In genomic region chr7:1175967-1176851, GRCh38 we compare ENCODE assay signal across 8 cellular contexts. TPM values are rescaled to one million over a fixed set of nuclear protein-coding genes. Genes with fewer than 3 reads are reported as not detected.
DNase-seq lines count a peak whose midpoint lies in the region; ATAC-seq and TF ChIP-seq lines count a peak whose summit lies in the region.

No MANE protein-coding gene starts in this region.

- TF ChIP-seq CTCF in HFFc6 (IDR thresholded peaks at IDR 0.05), result peak; percentile 97
- TF ChIP-seq CTCF in chondrocyte (IDR thresholded peaks at IDR 0.05), result peak; percentile 92
- TF ChIP-seq CTCF in right lobe of liver (IDR thresholded peaks at IDR 0.05), result peak; percentile 91 to 95 (median 94)

- H3K4me3 Mint-ChIP-seq in HFFc6, result peak overlapping the region; percentile 43
- H3K4me3 Mint-ChIP-seq in chondrocyte (ENCODE audit: unreplicated experiment), result peak overlapping the region; percentile 60

- TF ChIP-seq POLR2A in right lobe of liver (IDR thresholded peaks at IDR 0.05), result no peak

- peaks cover 0 to 9% (median 2%) of the 10 kb centered on the region in 4 donors for H3K4me1 ChIP-seq in right lobe of liver

- no peaks in the 10 kb centered on the region for H3K36me3 ChIP-seq in right lobe of liver

- no peak overlapping the region for H3K27ac ChIP-seq in right lobe of liver

- H3K36me3 Mint-ChIP-seq in HFFc6 (ENCODE audit: low read depth) (no peaks in the 10 kb centered on the region), chondrocyte (ENCODE audit: low read depth) (no peaks in the 10 kb centered on the region)

- no peaks in the 10 kb centered on the region for H3K9me3 ChIP-seq in right lobe of liver

- H3K27ac Mint-ChIP-seq in HFFc6, result 0 out of 2 replicates have a peak overlapping the region, but pooled peaks have one; percentile 26
- H3K27ac Mint-ChIP-seq in chondrocyte (ENCODE audit: unreplicated experiment), result no peak overlapping the region

- peak; percentile 63 for DNase-seq in DMS153 treated with DMSO at 0.1 percent for 48 hours (lab: John Stamatoyannopoulos, UW; ENCODE audit: unreplicated experiment)
- DNase-seq in HFFc6, result peak; percentile 61
- DNase-seq in NCI-H345 treated with DMSO at 0.1 percent for 48 hours (lab: John Stamatoyannopoulos, UW; ENCODE audit: unreplicated experiment), result peak; percentile 38
- peak; percentile 79 to 87 for DNase-seq in activated CD4-positive, alpha-beta T cell treated with anti-CD3 and anti-CD28 coated beads for 24 hours (ENCODE audit: low read depth in 2 of 2)
- no peak for DNase-seq in chondrocyte (ENCODE audit: low spot score)
- peak; percentile 80 to 88 (median 86) for DNase-seq in right lobe of liver
- DNase-seq in stimulated activated CD4-positive, alpha-beta T cell treated with anti-CD3 and anti-CD28 coated beads, Interleukin-4, amount 100 ng/mL, for 4 hours, result peak; percentile 60 to 81
- DNase-seq in cerebellar nuclear complex (lab: John Stamatoyannopoulos, UW), result no peak

- 16% methylated on average over 18 of the region's 44 CpGs for WGBS in right lobe of liver (ENCODE audit: insufficient coverage, low coverage, low lambda C conversion rate, missing lambda C conversion rate)

- H3K9me3 Mint-ChIP-seq in HFFc6, result no peaks in the 10 kb centered on the region
- H3K9me3 Mint-ChIP-seq in chondrocyte (ENCODE audit: low read depth), result no peaks in the 10 kb centered on the region

- intact Hi-C loops in right lobe of liver (cut with DNase I), result loop anchor here in 1 of 2 donors (10.0 kb wide), 1 partner anchor 181 kb away; no protein-coding TSS in a partner anchor

- H3K27me3 ChIP-seq in right lobe of liver, result no peaks in the 10 kb centered on the region

- peak overlapping the region; percentile 0 to 35 (median 30) for H3K4me3 ChIP-seq in right lobe of liver

- H3K4me1 Mint-ChIP-seq in HFFc6 (ENCODE audit: low read depth), result peaks cover 15% of the 10 kb centered on the region
- H3K4me1 Mint-ChIP-seq in chondrocyte (ENCODE audit: low read depth), result peaks cover 13% of the 10 kb centered on the region

- H3K27me3 Mint-ChIP-seq in HFFc6 (ENCODE audit: insufficient read depth) (peaks cover 20% of the 10 kb centered on the region), chondrocyte (ENCODE audit: low read depth) (peaks cover 2% of the 10 kb centered on the region)

- peak; percentile 89 to 96 (median 92) for ATAC-seq in right lobe of liver

RNA-seq across cellular contexts. Expression of gene ZFAND2A, which starts 16.2 kb away (rescaled TPM):
- total RNA-seq in HFFc6 (2021; fragmentation: NEBNext Ultra II Directional; extraction: Animal tissue kit (Norgen Biotek cat#: 25700)), result 10 to 100 TPM; 14.3 to 20.8 (median 18.0) TPM
- total RNA-seq in chondrocyte, result 15.2 to 16.2 TPM (median 15.6 TPM) in 3 replicates
- 10 to 100 TPM; 24.3 to 43.1 (median 31.8) TPM for total RNA-seq in right lobe of liver

RNA-seq across cellular contexts. Expression of gene UNCX, which starts 56.5 kb away (rescaled TPM):
- not detected for total RNA-seq in HFFc6 (2021; fragmentation: NEBNext Ultra II Directional; extraction: Animal tissue kit (Norgen Biotek cat#: 25700))
- total RNA-seq in chondrocyte (not detected in 3 replicates), right lobe of liver (not detected)

Comparison
In these comparisons a context has a peak if more than half of its experiments do, and no peak if none do; other contexts are left out.
1. DNase-seq: peak in DMS153 treated with DMSO at 0.1 percent for 48 hours (single experiment), HFFc6 (single experiment), NCI-H345 treated with DMSO at 0.1 percent for 48 hours (single experiment), activated CD4-positive, alpha-beta T cell treated with anti-CD3 and anti-CD28 coated beads for 24 hours (2 of 2), right lobe of liver (3 of 3) and stimulated activated CD4-positive, alpha-beta T cell treated with anti-CD3 and anti-CD28 coated beads, Interleukin-4, amount 100 ng/mL, for 4 hours (2 of 2); none in chondrocyte (single experiment) and cerebellar nuclear complex (0 of 2).
2. Peak in every context shown above with its lines, with median percentiles within 50 percentile points of each other: CTCF ChIP-seq.